In genomic region chr11:127383026-127383425, GRCh38 we compare ENCODE assay signal across 23 cellular contexts.
"Had no signal": no experiment of that assay in that cellular context is flagged by ENCODE, and none has a peak within 500 bp of the region (broad histone marks: within the 10 kb centered on the region; RNA-seq: fewer than 3 reads in every experiment).

No MANE protein-coding gene starts in this region.

- H3K4me2 ChIP-seq: SK-N-SH had no signal

- ATAC-seq: HepG2 had no signal

- DNase-seq: IMR-90, Karpas-422, KG1, MG63, NCI-H1092, NCI-H1105 treated with DMSO at 0.1 percent for 48 hours, NCI-H1417 treated with DMSO at 0.1 percent for 48 hours, NCI-H146, NCI-H1694 treated with DMSO at 0.1 percent for 48 hours, NCI-H1930, NCI-H2081, NCI-H2107, NCI-H2171, NCI-H226, NCI-H446, NCI-H510A, NCI-H524 treated with DMSO at 0.1 percent for 48 hours, NCI-H69, NCI-H774, RPMI8226, SHP77, SK-N-SH had no signal

- H3K9ac ChIP-seq: SK-N-SH had no signal

- H3K4me3 ChIP-seq: MG63 had no signal

- H3K9me3 ChIP-seq: MG63, SK-N-SH had no signal

- H3K36me3 ChIP-seq: MG63 had no signal
